Comparison of ENCODE assay signal across 8 cellular contexts in genomic region chr1:180154003-180154324, GRCh38. TPM values are rescaled to one million over a fixed set of nuclear protein-coding genes. Genes with fewer than 3 reads are reported as not detected.
DNase-seq lines count a peak whose midpoint lies in the region; ATAC-seq and TF ChIP-seq lines count a peak whose summit lies in the region.

No MANE protein-coding gene starts in this region.

- peak overlapping the region; percentile 87 for H3K4me3 Mint-ChIP-seq in natural killer cell

- peaks cover 41 to 44% of the 10 kb centered on the region in 2 donors for H3K4me1 ChIP-seq in duodenal mucosa (ENCODE audit: control insufficient read depth in 1 of 2, insufficient read depth in 2 of 2, low read length in 2 of 2)

- TF ChIP-seq CTCF in C4-2B (conservative IDR thresholded peaks at IDR 0.05) (no peak), LNCaP clone FGC (IDR thresholded peaks at IDR 0.05; ENCODE audit: control insufficient read depth, extremely low read depth, insufficient read depth) (no peak), natural killer cell (IDR thresholded peaks at IDR 0.05) (no peak)

- H3K9me3 Mint-ChIP-seq in natural killer cell: no peaks in the 10 kb centered on the region

- H3K27me3 ChIP-seq in duodenal mucosa (ENCODE audit: control insufficient read depth in 1 of 2, insufficient read depth in 2 of 2, low read length in 2 of 2): no peaks in the 10 kb centered on the region

- peak overlapping the region; percentile 68 to 96 for H3K27ac Mint-ChIP-seq in natural killer cell

- intact Hi-C loops in natural killer cell (cut with micrococcal nuclease): loop anchor here (2.0 to 10.0 kb wide), 3 partner anchors 37 to 272 kb away; partner anchors contain the start of genes CEP350 and TOR1AIP1

- ATAC-seq in natural killer cell (no peak), HG03280 (IDR thresholded peaks at IDR 0.05; ENCODE audit: unreplicated experiment) (no peak), GM21367 (IDR thresholded peaks at IDR 0.05; ENCODE audit: unreplicated experiment) (no peak)

- no peaks in the 10 kb centered on the region for H3K27me3 Mint-ChIP-seq in natural killer cell (ENCODE audit: low read depth in 2 of 2)

- H3K27ac ChIP-seq in C4-2B: peak overlapping the region; percentile 76
- peak overlapping the region; percentile 70 for H3K27ac ChIP-seq in duodenal mucosa (ENCODE audit: low read depth, low read length)

- peaks cover 33 to 38% of the 10 kb centered on the region in 2 donors for H3K4me1 Mint-ChIP-seq in natural killer cell

- H3K9me3 ChIP-seq in duodenal mucosa (ENCODE audit: control insufficient read depth in 1 of 2, low read length in 2 of 2): no peaks in the 10 kb centered on the region

- DNase-seq in LNCaP clone FGC (ENCODE audit: low read depth) (no peak), natural killer cell (no peak), DMS79 treated with DMSO at 0.1 percent for 48 hours (lab: John Stamatoyannopoulos, UW) (no peak)
- no peak for DNase-seq in NK-92 treated with Interleukin-12 subunit alpha and Interleukin-12 subunit beta, amount 100 ng/mL, for 24 hours (lab: John Stamatoyannopoulos, UW)

- peak overlapping the region; percentile 64 to 91 for H3K9ac ChIP-seq in duodenal mucosa (ENCODE audit: low read depth in 1 of 2, low read length in 2 of 2)

- H3K4me3 ChIP-seq in LNCaP clone FGC (ENCODE audit: low read depth, low read length): peak overlapping the region; percentile 67
- H3K4me3 ChIP-seq in duodenal mucosa (ENCODE audit: low read depth in 1 of 2, low read length in 2 of 2): peak overlapping the region; percentile 84 to 99

- no peaks in the 10 kb centered on the region for H3K36me3 Mint-ChIP-seq in natural killer cell

- no peaks in the 10 kb centered on the region for H3K36me3 ChIP-seq in duodenal mucosa (ENCODE audit: control insufficient read depth in 1 of 2, insufficient read depth in 2 of 2, low read length in 2 of 2)

RNA-seq across cellular contexts. Expression of gene QSOX1, which starts 0.7 kb away (rescaled TPM):
- total RNA-seq in natural killer cell: 10 to 100 TPM; 31.0 to 42.7 (median 38.2) TPM
